1 cellular context compared by ENCODE assay signal in genomic region chr19:17114414-17114831, GRCh38.
TF ChIP-seq lines count a peak whose summit lies in the region.

No MANE protein-coding gene starts in this region.

TF ChIP-seq in Ishikawa, 13 proteins besides CTCF, POLR2A, EP300 and RAD21 (continued from another document):
- TF ChIP-seq REST (IDR thresholded peaks at IDR 0.05; ENCODE audit: low read depth) (no peak), ZBTB7A (IDR thresholded peaks at IDR 0.05; ENCODE audit: low read depth) (no peak)
